ENCODE assay signal across 1 cellular context in the genomic region with DNA sequence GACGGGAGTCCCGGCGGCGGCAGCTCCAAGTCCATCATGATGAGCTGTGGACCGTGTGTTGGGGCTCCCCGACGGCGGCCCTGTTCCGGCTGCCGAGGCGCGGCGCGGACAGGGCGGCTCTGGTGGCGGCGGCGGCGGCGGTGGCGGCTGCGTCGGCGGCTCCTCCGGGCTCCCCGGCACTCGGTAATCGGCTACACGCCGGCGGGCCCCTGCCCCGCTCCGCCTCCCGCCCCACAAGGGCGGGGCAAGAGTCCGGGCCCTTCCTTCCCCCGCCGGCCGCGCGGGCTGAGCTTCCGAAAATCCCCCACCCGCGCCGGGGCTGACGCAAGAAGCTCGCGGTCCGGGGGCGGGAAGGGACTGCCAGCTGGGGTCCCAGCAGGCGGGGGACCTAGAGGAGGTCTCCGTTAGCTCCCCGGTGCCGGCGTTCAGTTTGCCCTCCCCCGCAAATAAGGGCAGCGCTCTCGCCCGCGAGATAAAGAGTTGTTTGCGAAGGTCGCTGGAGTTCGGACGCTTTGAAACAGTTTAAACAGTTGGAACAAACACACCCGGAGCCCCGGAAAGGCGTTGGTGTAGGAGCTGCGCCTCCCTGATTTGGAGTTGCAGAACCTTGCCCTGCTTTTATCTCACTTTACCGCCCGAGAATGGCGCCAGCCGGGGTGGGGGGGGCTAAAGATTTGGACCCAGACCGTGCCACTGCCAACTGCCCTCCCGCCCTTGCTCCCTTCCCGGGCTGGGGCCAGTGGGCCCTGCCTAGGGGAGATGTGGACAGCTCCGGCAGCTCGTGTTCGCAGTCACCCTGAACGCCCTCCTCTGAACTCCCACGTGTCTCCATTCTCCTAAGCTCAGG.
TF ChIP-seq lines count a peak whose summit lies in the region.

A gene (minus strand): TSS at position 189 of the 847 bp plus-strand sequence. CDS start 151 bp downstream, at position 38.

TF ChIP-seq in K562, 482 proteins besides CTCF, POLR2A, EP300 and RAD21 (continued from another document and continues in another):
- TF ChIP-seq, protein P1, sequence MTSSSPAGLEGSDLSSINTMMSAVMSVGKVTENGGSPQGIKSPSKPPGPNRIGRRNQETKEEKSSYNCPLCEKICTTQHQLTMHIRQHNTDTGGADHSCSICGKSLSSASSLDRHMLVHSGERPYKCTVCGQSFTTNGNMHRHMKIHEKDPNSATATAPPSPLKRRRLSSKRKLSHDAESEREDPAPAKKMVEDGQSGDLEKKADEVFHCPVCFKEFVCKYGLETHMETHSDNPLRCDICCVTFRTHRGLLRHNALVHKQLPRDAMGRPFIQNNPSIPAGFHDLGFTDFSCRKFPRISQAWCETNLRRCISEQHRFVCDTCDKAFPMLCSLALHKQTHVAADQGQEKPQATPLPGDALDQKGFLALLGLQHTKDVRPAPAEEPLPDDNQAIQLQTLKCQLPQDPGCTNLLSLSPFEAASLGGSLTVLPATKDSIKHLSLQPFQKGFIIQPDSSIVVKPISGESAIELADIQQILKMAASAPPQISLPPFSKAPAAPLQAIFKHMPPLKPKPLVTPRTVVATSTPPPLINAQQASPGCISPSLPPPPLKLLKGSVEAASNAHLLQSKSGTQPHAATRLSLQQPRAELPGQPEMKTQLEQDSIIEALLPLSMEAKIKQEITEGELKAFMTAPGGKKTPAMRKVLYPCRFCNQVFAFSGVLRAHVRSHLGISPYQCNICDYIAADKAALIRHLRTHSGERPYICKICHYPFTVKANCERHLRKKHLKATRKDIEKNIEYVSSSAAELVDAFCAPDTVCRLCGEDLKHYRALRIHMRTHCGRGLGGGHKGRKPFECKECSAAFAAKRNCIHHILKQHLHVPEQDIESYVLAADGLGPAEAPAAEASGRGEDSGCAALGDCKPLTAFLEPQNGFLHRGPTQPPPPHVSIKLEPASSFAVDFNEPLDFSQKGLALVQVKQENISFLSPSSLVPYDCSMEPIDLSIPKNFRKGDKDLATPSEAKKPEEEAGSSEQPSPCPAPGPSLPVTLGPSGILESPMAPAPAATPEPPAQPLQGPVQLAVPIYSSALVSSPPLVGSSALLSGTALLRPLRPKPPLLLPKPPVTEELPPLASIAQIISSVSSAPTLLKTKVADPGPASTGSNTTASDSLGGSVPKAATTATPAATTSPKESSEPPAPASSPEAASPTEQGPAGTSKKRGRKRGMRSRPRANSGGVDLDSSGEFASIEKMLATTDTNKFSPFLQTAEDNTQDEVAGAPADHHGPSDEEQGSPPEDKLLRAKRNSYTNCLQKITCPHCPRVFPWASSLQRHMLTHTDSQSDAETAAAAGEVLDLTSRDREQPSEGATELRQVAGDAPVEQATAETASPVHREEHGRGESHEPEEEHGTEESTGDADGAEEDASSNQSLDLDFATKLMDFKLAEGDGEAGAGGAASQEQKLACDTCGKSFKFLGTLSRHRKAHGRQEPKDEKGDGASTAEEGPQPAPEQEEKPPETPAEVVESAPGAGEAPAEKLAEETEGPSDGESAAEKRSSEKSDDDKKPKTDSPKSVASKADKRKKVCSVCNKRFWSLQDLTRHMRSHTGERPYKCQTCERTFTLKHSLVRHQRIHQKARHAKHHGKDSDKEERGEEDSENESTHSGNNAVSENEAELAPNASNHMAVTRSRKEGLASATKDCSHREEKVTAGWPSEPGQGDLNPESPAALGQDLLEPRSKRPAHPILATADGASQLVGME (CRISPR knock-in tag; IDR thresholded peaks at IDR 0.05), result 0 out of 2 replicates have a peak, but pooled peaks have one; percentile 66
- TF ChIP-seq TCF3 (CRISPR knock-in tag; IDR thresholded peaks at IDR 0.05) (peak; percentile 38), SIX5 (IDR thresholded peaks at IDR 0.05; ENCODE audit: borderline replicate concordance in 1 of 2, insufficient read depth in 1 of 2, low read depth in 1 of 2, low read length in 2 of 2) (no peak), ZNF780A (CRISPR knock-in tag; IDR thresholded peaks at IDR 0.05) (no peak), ZNF644 (tag; IDR thresholded peaks at IDR 0.05; ENCODE audit: low read depth) (0 out of 2 replicates have a peak, but pooled peaks have one; percentile 71), L3MBTL2 (IDR thresholded peaks at IDR 0.05) (peak; percentile 72), POLR2AphosphoS5 (IDR thresholded peaks at IDR 0.05; ENCODE audit: control insufficient read depth, insufficient read depth, low read depth, low read length) (peak; percentile 83), PCBP1 (IDR thresholded peaks at IDR 0.05; ENCODE audit: low read depth, low read length, poor library complexity, severe bottlenecking) (peak; percentile 28), GABPA (tag; conservative IDR thresholded peaks at IDR 0.05; ENCODE audit: low read depth) (peak; percentile 68), ZNF668 (CRISPR knock-in tag; IDR thresholded peaks at IDR 0.05) (peak; percentile 66; the same call in 1 of the 2 replicates), RFX5 (IDR thresholded peaks at IDR 0.05; ENCODE audit: low read depth, low read length) (no peak), HSF4 (CRISPR knock-in tag; IDR thresholded peaks at IDR 0.05; ENCODE audit: borderline replicate concordance) (no peak), ZFX (CRISPR knock-in tag; IDR thresholded peaks at IDR 0.05) (peak; percentile 85), POU5F1 (IDR thresholded peaks at IDR 0.05; ENCODE audit: borderline replicate concordance, low read depth, low read length, partially characterized antibody) (no peak), CCNT2 (IDR thresholded peaks at IDR 0.05; ENCODE audit: borderline replicate concordance, extremely low read depth, insufficient read length, low read depth, low read length) (peak; percentile 99), YY1 (IDR thresholded peaks at IDR 0.05; ENCODE audit: borderline replicate concordance in 1 of 3, control insufficient read depth in 1 of 3, extremely low read depth in 1 of 3, insufficient read depth in 3 of 3, insufficient read length in 1 of 3, insufficient replicate concordance in 2 of 3, low read depth in 1 of 3, low read length in 2 of 3) (peak in 2 of 3 experiments; percentile 34 to 68), ZNF263 (CRISPR knock-in tag; IDR thresholded peaks at IDR 0.05; ENCODE audit: borderline replicate concordance) (peak; percentile 59; the same call in 1 of the 2 replicates), ARNT (IDR thresholded peaks at IDR 0.05) (peak; percentile 24 to 26; a peak in 2 of 4 replicates), HDAC8 (tag; IDR thresholded peaks at IDR 0.05) (peak; percentile 91), KAT2B (IDR thresholded peaks at IDR 0.05; ENCODE audit: low read depth, low read length) (no peak), RB1 (IDR thresholded peaks at IDR 0.05; ENCODE audit: low read depth) (peak; percentile 94)
- TF ChIP-seq, protein P2, sequence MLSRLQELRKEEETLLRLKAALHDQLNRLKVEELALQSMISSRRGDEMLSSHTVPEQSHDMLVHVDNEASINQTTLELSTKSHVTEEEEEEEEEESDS (CRISPR knock-in tag; IDR thresholded peaks at IDR 0.05), result no peak
- TF ChIP-seq, protein P3, sequence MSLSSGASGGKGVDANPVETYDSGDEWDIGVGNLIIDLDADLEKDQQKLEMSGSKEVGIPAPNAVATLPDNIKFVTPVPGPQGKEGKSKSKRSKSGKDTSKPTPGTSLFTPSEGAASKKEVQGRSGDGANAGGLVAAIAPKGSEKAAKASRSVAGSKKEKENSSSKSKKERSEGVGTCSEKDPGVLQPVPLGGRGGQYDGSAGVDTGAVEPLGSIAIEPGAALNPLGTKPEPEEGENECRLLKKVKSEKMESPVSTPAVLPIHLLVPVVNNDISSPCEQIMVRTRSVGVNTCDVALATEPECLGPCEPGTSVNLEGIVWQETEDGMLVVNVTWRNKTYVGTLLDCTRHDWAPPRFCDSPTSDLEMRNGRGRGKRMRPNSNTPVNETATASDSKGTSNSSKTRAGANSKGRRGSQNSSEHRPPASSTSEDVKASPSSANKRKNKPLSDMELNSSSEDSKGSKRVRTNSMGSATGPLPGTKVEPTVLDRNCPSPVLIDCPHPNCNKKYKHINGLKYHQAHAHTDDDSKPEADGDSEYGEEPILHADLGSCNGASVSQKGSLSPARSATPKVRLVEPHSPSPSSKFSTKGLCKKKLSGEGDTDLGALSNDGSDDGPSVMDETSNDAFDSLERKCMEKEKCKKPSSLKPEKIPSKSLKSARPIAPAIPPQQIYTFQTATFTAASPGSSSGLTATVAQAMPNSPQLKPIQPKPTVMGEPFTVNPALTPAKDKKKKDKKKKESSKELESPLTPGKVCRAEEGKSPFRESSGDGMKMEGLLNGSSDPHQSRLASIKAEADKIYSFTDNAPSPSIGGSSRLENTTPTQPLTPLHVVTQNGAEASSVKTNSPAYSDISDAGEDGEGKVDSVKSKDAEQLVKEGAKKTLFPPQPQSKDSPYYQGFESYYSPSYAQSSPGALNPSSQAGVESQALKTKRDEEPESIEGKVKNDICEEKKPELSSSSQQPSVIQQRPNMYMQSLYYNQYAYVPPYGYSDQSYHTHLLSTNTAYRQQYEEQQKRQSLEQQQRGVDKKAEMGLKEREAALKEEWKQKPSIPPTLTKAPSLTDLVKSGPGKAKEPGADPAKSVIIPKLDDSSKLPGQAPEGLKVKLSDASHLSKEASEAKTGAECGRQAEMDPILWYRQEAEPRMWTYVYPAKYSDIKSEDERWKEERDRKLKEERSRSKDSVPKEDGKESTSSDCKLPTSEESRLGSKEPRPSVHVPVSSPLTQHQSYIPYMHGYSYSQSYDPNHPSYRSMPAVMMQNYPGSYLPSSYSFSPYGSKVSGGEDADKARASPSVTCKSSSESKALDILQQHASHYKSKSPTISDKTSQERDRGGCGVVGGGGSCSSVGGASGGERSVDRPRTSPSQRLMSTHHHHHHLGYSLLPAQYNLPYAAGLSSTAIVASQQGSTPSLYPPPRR (CRISPR knock-in tag; IDR thresholded peaks at IDR 0.05; ENCODE audit: borderline replicate concordance), result 0 out of 2 replicates have a peak, but pooled peaks have one; percentile 4
- TF ChIP-seq, protein P4, sequence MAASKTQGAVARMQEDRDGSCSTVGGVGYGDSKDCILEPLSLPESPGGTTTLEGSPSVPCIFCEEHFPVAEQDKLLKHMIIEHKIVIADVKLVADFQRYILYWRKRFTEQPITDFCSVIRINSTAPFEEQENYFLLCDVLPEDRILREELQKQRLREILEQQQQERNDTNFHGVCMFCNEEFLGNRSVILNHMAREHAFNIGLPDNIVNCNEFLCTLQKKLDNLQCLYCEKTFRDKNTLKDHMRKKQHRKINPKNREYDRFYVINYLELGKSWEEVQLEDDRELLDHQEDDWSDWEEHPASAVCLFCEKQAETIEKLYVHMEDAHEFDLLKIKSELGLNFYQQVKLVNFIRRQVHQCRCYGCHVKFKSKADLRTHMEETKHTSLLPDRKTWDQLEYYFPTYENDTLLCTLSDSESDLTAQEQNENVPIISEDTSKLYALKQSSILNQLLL (CRISPR knock-in tag; IDR thresholded peaks at IDR 0.05; ENCODE audit: borderline replicate concordance), result no peak
- TF ChIP-seq, protein P5, sequence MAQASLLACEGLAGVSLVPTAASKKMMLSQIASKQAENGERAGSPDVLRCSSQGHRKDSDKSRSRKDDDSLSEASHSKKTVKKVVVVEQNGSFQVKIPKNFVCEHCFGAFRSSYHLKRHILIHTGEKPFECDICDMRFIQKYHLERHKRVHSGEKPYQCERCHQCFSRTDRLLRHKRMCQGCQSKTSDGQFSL (CRISPR knock-in tag; IDR thresholded peaks at IDR 0.05), result peak; percentile 96
- TF ChIP-seq, protein P5 (tag; IDR thresholded peaks at IDR 0.05), result peak in 1 of 2 experiments; percentile 85; a peak in 2 of 4 replicates
- TF ChIP-seq, protein P6, sequence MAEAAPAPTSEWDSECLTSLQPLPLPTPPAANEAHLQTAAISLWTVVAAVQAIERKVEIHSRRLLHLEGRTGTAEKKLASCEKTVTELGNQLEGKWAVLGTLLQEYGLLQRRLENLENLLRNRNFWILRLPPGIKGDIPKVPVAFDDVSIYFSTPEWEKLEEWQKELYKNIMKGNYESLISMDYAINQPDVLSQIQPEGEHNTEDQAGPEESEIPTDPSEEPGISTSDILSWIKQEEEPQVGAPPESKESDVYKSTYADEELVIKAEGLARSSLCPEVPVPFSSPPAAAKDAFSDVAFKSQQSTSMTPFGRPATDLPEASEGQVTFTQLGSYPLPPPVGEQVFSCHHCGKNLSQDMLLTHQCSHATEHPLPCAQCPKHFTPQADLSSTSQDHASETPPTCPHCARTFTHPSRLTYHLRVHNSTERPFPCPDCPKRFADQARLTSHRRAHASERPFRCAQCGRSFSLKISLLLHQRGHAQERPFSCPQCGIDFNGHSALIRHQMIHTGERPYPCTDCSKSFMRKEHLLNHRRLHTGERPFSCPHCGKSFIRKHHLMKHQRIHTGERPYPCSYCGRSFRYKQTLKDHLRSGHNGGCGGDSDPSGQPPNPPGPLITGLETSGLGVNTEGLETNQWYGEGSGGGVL (CRISPR knock-in tag; IDR thresholded peaks at IDR 0.05), result no peak
- TF ChIP-seq, protein P7, sequence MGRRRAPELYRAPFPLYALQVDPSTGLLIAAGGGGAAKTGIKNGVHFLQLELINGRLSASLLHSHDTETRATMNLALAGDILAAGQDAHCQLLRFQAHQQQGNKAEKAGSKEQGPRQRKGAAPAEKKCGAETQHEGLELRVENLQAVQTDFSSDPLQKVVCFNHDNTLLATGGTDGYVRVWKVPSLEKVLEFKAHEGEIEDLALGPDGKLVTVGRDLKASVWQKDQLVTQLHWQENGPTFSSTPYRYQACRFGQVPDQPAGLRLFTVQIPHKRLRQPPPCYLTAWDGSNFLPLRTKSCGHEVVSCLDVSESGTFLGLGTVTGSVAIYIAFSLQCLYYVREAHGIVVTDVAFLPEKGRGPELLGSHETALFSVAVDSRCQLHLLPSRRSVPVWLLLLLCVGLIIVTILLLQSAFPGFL (CRISPR knock-in tag; IDR thresholded peaks at IDR 0.05), result peak; percentile 90; the same call in 1 of the 2 replicates
- TF ChIP-seq, protein P8, sequence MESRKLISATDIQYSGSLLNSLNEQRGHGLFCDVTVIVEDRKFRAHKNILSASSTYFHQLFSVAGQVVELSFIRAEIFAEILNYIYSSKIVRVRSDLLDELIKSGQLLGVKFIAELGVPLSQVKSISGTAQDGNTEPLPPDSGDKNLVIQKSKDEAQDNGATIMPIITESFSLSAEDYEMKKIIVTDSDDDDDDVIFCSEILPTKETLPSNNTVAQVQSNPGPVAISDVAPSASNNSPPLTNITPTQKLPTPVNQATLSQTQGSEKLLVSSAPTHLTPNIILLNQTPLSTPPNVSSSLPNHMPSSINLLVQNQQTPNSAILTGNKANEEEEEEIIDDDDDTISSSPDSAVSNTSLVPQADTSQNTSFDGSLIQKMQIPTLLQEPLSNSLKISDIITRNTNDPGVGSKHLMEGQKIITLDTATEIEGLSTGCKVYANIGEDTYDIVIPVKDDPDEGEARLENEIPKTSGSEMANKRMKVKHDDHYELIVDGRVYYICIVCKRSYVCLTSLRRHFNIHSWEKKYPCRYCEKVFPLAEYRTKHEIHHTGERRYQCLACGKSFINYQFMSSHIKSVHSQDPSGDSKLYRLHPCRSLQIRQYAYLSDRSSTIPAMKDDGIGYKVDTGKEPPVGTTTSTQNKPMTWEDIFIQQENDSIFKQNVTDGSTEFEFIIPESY (CRISPR knock-in tag; IDR thresholded peaks at IDR 0.05), result 0 out of 2 replicates have a peak, but pooled peaks have one; percentile 34
